ENCODE assay signal across 1 cellular context in genomic region chr19:50435627-50436026, GRCh38.
TF ChIP-seq lines count a peak whose summit lies in the region.

No MANE protein-coding gene starts in this region.

TF ChIP-seq in IMR-90, 13 proteins besides CTCF, POLR2A, EP300 and RAD21:
- no peak for TF ChIP-seq MXI1 (IDR thresholded peaks at IDR 0.05; ENCODE audit: borderline replicate concordance, low read depth, low read length)
- no peak for TF ChIP-seq SMC3 (IDR thresholded peaks at IDR 0.05; ENCODE audit: low read depth, low read length)
- no peak for TF ChIP-seq NFE2L2 (IDR thresholded peaks at IDR 0.05; ENCODE audit: low read depth, low read length)
- TF ChIP-seq USF2 (IDR thresholded peaks at IDR 0.05; ENCODE audit: low read depth, low read length): no peak
- TF ChIP-seq RCOR1 (IDR thresholded peaks at IDR 0.05; ENCODE audit: insufficient replicate concordance, low read length): no peak
- TF ChIP-seq MAZ (IDR thresholded peaks at IDR 0.05; ENCODE audit: borderline replicate concordance, low read depth, low read length): no peak
- TF ChIP-seq BHLHE40 (IDR thresholded peaks at IDR 0.05; ENCODE audit: low read depth, low read length): no peak
- no peak for TF ChIP-seq CHD1 (IDR thresholded peaks at IDR 0.05; ENCODE audit: low read depth, low read length)
- no peak for TF ChIP-seq RFX5 (IDR thresholded peaks at IDR 0.05; ENCODE audit: low read depth, low read length)
- no peak for TF ChIP-seq ELK1 (IDR thresholded peaks at IDR 0.05; ENCODE audit: borderline replicate concordance, low read depth, low read length)
- no peak for TF ChIP-seq MAFK (IDR thresholded peaks at IDR 0.05; ENCODE audit: low read depth, low read length)
